Comparison of ENCODE assay signal across 18 cellular contexts in the genomic region with DNA sequence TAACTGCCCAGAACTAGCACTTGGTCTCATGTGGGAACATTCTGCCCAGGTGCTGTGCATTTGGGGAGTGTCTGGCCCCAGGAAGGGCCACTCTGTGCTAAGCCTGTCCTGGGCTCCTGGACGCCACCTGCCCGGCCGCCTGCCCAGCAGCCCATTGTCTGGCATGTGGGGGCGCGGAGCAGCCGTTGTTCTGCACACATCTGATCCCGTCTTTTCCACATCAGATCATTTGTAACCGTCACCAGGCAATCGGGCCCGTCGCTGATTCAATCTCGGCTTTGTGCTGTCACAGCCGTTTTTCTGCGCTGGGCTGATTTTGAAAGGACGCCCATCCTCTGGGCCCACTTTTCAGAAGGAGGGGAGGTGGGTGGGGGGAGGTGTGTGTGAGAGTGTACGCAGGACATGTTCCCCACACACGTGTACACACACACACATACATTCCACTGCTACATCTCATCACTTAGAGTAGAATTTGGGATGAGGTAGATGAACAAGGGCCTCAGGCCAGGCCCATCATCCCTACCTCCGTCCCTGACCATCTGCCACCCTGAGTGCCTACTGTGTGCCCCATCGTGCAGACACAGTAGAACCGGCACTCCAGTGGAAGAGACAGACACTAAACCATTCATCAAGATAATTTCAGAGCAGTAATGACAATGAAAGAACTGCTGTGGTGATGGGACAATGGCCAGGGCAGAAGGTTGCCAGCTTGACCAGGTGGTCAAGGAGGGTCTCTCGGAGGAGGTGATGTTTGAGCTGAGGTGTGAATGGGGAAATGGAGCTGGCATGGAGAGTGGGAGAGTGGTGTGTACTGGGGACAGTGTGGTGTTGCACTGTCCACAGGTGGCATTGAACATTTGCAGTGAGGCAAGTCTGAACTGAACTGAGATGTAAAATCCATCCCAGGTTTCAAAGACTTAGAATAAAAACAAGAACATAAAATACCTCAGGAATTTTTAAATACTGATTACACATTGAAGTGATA. TPM values are rescaled to one million over a fixed set of nuclear protein-coding genes. Genes with fewer than 3 reads are reported as not detected.
DNase-seq lines count a peak whose midpoint lies in the region; ATAC-seq and TF ChIP-seq lines count a peak whose summit lies in the region.
"Had no signal": no experiment of that assay in that cellular context is flagged by ENCODE, and none has a peak within 500 bp of the region (broad histone marks: within the 10 kb centered on the region; RNA-seq: fewer than 3 reads in every experiment).

No MANE protein-coding gene starts in this region.

- peaks cover 0 to 1% (median 0%) of the 10 kb centered on the region in 7 donors for H3K4me1 Mint-ChIP-seq in naive thymus-derived CD4-positive, alpha-beta T cell
- H3K4me1 Mint-ChIP-seq: activated CD4-positive, alpha-beta T cell treated with anti-CD3 and anti-CD28 coated beads, Interleukin-2, amount 10 ng/mL, durations not matched to agents 24 days and 14 days had no signal

- no peak overlapping the region for H3K4me3 ChIP-seq in psoas muscle
- no peak overlapping the region for H3K4me3 ChIP-seq in naive thymus-derived CD4-positive, alpha-beta T cell (ENCODE audit: low read length)
- H3K4me3 ChIP-seq: BLaER1 treated with 17β-estradiol and CSF1 and Interleukin-3, amounts not matched to agents 10 nM and 100 nM; SJSA1; skin epidermis had no signal

- intact Hi-C loops in left ventricle myocardium superior (cut with micrococcal nuclease) (no loop called here), psoas muscle (cut with DNase I) (no loop called here)
- intact Hi-C loops in naive thymus-derived CD4-positive, alpha-beta T cell (cut with micrococcal nuclease) = no loop called here

- in situ Hi-C loops in GM13976 (cut with MboI; ENCODE audit: low sequenced_read_pairs, unreplicated experiment) = no loop called here

- no peaks in the 10 kb centered on the region for H3K9me3 Mint-ChIP-seq in naive thymus-derived CD4-positive, alpha-beta T cell
- H3K9me3 Mint-ChIP-seq: activated CD4-positive, alpha-beta T cell treated with anti-CD3 and anti-CD28 coated beads, Interleukin-2, amount 10 ng/mL, durations not matched to agents 24 days and 14 days; activated T-cell treated with anti-CD3 and anti-CD28 coated beads, Interleukin-2, amount 50 U/mL, for 24 hours; natural killer cell treated with Interleukin-12 subunit alpha and Interleukin-12 subunit beta and Interleukin-15 and Interleukin-18, amount 100 ng/mL, for 72 hours had no signal

- TF ChIP-seq CTCF in VCaP (conservative IDR thresholded peaks at IDR 0.05) (no peak), psoas muscle (IDR thresholded peaks at IDR 0.05) (no peak), GM13976 (IDR thresholded peaks at IDR 0.05; ENCODE audit: borderline replicate concordance, control extremely low read depth, extremely low read depth, insufficient read depth, missing control alignments) (no peak)

- H3K9me3 ChIP-seq in psoas muscle = no peaks in the 10 kb centered on the region
- H3K9me3 ChIP-seq in naive thymus-derived CD4-positive, alpha-beta T cell (ENCODE audit: control insufficient read depth in 2 of 3, low read length in 3 of 3) = no peaks in the 10 kb centered on the region
- H3K9me3 ChIP-seq: BLaER1 treated with 17β-estradiol and CSF1 and Interleukin-3, amounts not matched to agents 10 nM and 100 nM; SJSA1 had no signal

- peaks cover 0 to 6% (median 0%) of the 10 kb centered on the region in 5 donors for H3K36me3 Mint-ChIP-seq in naive thymus-derived CD4-positive, alpha-beta T cell
- H3K36me3 Mint-ChIP-seq: natural killer cell treated with Interleukin-12 subunit alpha and Interleukin-12 subunit beta and Interleukin-15 and Interleukin-18, amount 100 ng/mL, for 72 hours had no signal

- no peaks in the 10 kb centered on the region for H3K27me3 ChIP-seq in psoas muscle (ENCODE audit: insufficient read depth in 3 of 3, low read length in 2 of 3)
- H3K27me3 ChIP-seq in naive thymus-derived CD4-positive, alpha-beta T cell (ENCODE audit: control insufficient read depth in 2 of 2, insufficient read depth in 2 of 2, low read length in 2 of 2) = no peaks in the 10 kb centered on the region
- H3K27me3 ChIP-seq: BLaER1 treated with 17β-estradiol and CSF1 and Interleukin-3, amounts not matched to agents 10 nM and 100 nM; SJSA1 had no signal

- WGBS in psoas muscle, 3 donors = 78 to 79% (median 79%) methylated on average over 21 of the region's 21 CpGs

- POLR2A ChIA-PET in naive thymus-derived CD4-positive, alpha-beta T cell (lab: Charles Lee) = no interaction called here

- H3K4me3 Mint-ChIP-seq in naive thymus-derived CD4-positive, alpha-beta T cell = no peak overlapping the region
- H3K4me3 Mint-ChIP-seq: activated CD4-positive, alpha-beta T cell treated with anti-CD3 and anti-CD28 coated beads, Interleukin-2, amount 10 ng/mL, durations not matched to agents 24 days and 14 days; activated T-cell treated with anti-CD3 and anti-CD28 coated beads, Interleukin-2, amount 50 U/mL, for 24 hours; natural killer cell treated with Interleukin-12 subunit alpha and Interleukin-12 subunit beta and Interleukin-15 and Interleukin-18, amount 100 ng/mL, for 72 hours had no signal

- ATAC-seq in left ventricle myocardium superior = no peak
- ATAC-seq in psoas muscle = no peak
- no peak for ATAC-seq in HG03439 (IDR thresholded peaks at IDR 0.05; ENCODE audit: unreplicated experiment)
- ATAC-seq in naive thymus-derived CD4-positive, alpha-beta T cell = no peak
- ATAC-seq: natural killer cell treated with Interleukin-12 subunit alpha and Interleukin-12 subunit beta and Interleukin-15 and Interleukin-18, amount 100 ng/mL, for 72 hours had no signal

- H3K27me3 Mint-ChIP-seq in naive thymus-derived CD4-positive, alpha-beta T cell = peaks cover 25 to 35% (median 29%) of the 10 kb centered on the region in 5 donors

- CTCF ChIA-PET in naive thymus-derived CD4-positive, alpha-beta T cell (lab: Charles Lee) = no interaction called here

- no peaks in the 10 kb centered on the region for H3K4me1 ChIP-seq in psoas muscle
- no peaks in the 10 kb centered on the region for H3K4me1 ChIP-seq in naive thymus-derived CD4-positive, alpha-beta T cell (ENCODE audit: control insufficient read depth in 2 of 2, insufficient read depth in 2 of 2, low read length in 2 of 2)
- H3K4me1 ChIP-seq: SJSA1 had no signal

- peak overlapping the region in 1 of 9 donors; percentile 56 for H3K27ac Mint-ChIP-seq in naive thymus-derived CD4-positive, alpha-beta T cell
- H3K27ac Mint-ChIP-seq: activated CD4-positive, alpha-beta T cell treated with anti-CD3 and anti-CD28 coated beads, Interleukin-2, amount 10 ng/mL, durations not matched to agents 24 days and 14 days; activated T-cell treated with anti-CD3 and anti-CD28 coated beads, Interleukin-2, amount 50 U/mL, for 24 hours; natural killer cell treated with Interleukin-12 subunit alpha and Interleukin-12 subunit beta and Interleukin-15 and Interleukin-18, amount 100 ng/mL, for 72 hours had no signal

- no peaks in the 10 kb centered on the region for H3K36me3 ChIP-seq in psoas muscle (ENCODE audit: insufficient read depth in 1 of 2, low read depth in 1 of 2)
- H3K36me3 ChIP-seq in naive thymus-derived CD4-positive, alpha-beta T cell (ENCODE audit: control insufficient read depth in 2 of 3, insufficient read depth in 3 of 3, low read length in 3 of 3) = no peaks in the 10 kb centered on the region
- H3K36me3 ChIP-seq: BLaER1 treated with 17β-estradiol and CSF1 and Interleukin-3, amounts not matched to agents 10 nM and 100 nM; SJSA1 had no signal

- peak overlapping the region; percentile 3; the same call in 1 of the 2 replicates for H3K27ac ChIP-seq in VCaP
- H3K27ac ChIP-seq in psoas muscle = no peak overlapping the region
- no peak overlapping the region for H3K27ac ChIP-seq in naive thymus-derived CD4-positive, alpha-beta T cell (ENCODE audit: low read depth, low read length)
- H3K27ac ChIP-seq: 22Rv1; BLaER1 treated with 17β-estradiol and CSF1 and Interleukin-3, amounts not matched to agents 10 nM and 100 nM; SJSA1; skin epidermis had no signal

- DNase-seq in NCI-H146 (lab: John Stamatoyannopoulos, UW) = peak; percentile 10
- DNase-seq in NCI-H146 treated with DMSO at 0.1 percent for 48 hours (lab: John Stamatoyannopoulos, UW; ENCODE audit: unreplicated experiment) = no peak
- DNase-seq in left ventricle myocardium superior = peak; percentile 22
- DNase-seq in psoas muscle = peak; percentile 4 to 30
- no peak for DNase-seq in GM13976 (ENCODE audit: low spot score)
- no peak for DNase-seq in naive thymus-derived CD4-positive, alpha-beta T cell
- DNase-seq: activated CD4-positive, alpha-beta T cell treated with anti-CD3 and anti-CD28 coated beads, Interleukin-2, amount 10 ng/mL, durations not matched to agents 24 days and 14 days; activated T-cell treated with anti-CD3 and anti-CD28 coated beads, Interleukin-2, amount 50 U/mL, for 24 hours; cerebellar nuclear complex; DMS153; NCI-H1436 treated with DMSO at 0.1 percent for 48 hours had no signal

RNA-seq across cellular contexts. Expression of a gene that starts 19.0 kb away (rescaled TPM):
- 25.7 TPM for total RNA-seq in left ventricle myocardium superior
- total RNA-seq in psoas muscle = 1 to 10 TPM; 1.8 to 6.1 (median 5.5) TPM
- polyA plus RNA-seq in psoas muscle = 10 to 100 TPM in 1 of 3 donors, 1 to 10 TPM in 1, under 1 TPM in 1; 0.59 to 15.8 (median 3.3) TPM
- 1 to 10 TPM in 2 of 5 experiments, under 1 TPM in 3; 0.24 to 1.6 (median 0.80) TPM for total RNA-seq in naive thymus-derived CD4-positive, alpha-beta T cell
- polyA plus RNA-seq in naive thymus-derived CD4-positive, alpha-beta T cell = under 1 TPM; 0.08 to 0.09 TPM

Comparison
In these comparisons a context has a peak if more than half of its experiments do, and no peak if none do; other contexts are left out.
1. DNase-seq: peak in NCI-H146 (single experiment), left ventricle myocardium superior (single experiment) and psoas muscle (2 of 2); none in NCI-H146 treated with DMSO at 0.1 percent for 48 hours (single experiment), GM13976 (single experiment) and naive thymus-derived CD4-positive, alpha-beta T cell (0 of 9).